Comparison of ENCODE assay signal across 8 cellular contexts in genomic region chr9:121620777-121621437, GRCh38. TPM values are rescaled to one million over a fixed set of nuclear protein-coding genes. Genes with fewer than 3 reads are reported as not detected.
DNase-seq lines count a peak whose midpoint lies in the region; ATAC-seq, FAIRE-seq and TF ChIP-seq lines count a peak whose summit lies in the region.

No MANE protein-coding gene starts in this region.

- H3K4me3 Mint-ChIP-seq in activated CD4-positive, alpha-beta T cell treated with anti-CD3 and anti-CD28 coated beads for 36 hours, result no peak overlapping the region

- TF ChIP-seq CTCF in fibroblast of lung (conservative IDR thresholded peaks at IDR 0.05 in 1 of 2, IDR thresholded peaks at IDR 0.05 in 1 of 2; ENCODE audit: low read depth in 1 of 2, low read length in 2 of 2), result peak; percentile 51 to 59
- TF ChIP-seq CTCF in stomach (IDR thresholded peaks at IDR 0.05), result peak in 4 of 7 experiments; percentile 13 to 29 (median 21)

- peaks cover 3% of the 10 kb centered on the region for H3K27me3 Mint-ChIP-seq in activated CD4-positive, alpha-beta T cell treated with anti-CD3 and anti-CD28 coated beads for 36 hours

- H3K79me2 ChIP-seq in fibroblast of lung (ENCODE audit: control insufficient read depth, insufficient read depth, low read length), result no peaks in the 10 kb centered on the region

- H4K20me1 ChIP-seq in fibroblast of lung (ENCODE audit: control insufficient read depth, extremely low read depth, insufficient read depth, low read length), result no peaks in the 10 kb centered on the region

- no peaks in the 10 kb centered on the region for H3K36me3 ChIP-seq in fibroblast of lung (ENCODE audit: control insufficient read depth, insufficient read depth, low read length)
- no peaks in the 10 kb centered on the region for H3K36me3 ChIP-seq in stomach

- H3K27ac ChIP-seq in fibroblast of lung (ENCODE audit: insufficient read depth, low read length) (no peak overlapping the region), stomach (peak overlapping the region; percentile 25 to 71 (median 35))

- H3K36me3 Mint-ChIP-seq in activated CD4-positive, alpha-beta T cell treated with anti-CD3 and anti-CD28 coated beads for 36 hours (ENCODE audit: low read depth), result no peaks in the 10 kb centered on the region

- H3K9me3 ChIP-seq in fibroblast of lung (ENCODE audit: control insufficient read depth, insufficient read depth, low read depth, low read length) (no peaks in the 10 kb centered on the region), stomach (no peaks in the 10 kb centered on the region)

- peak; percentile 17 for DNase-seq in activated CD4-positive, alpha-beta T cell treated with anti-CD3 and anti-CD28 coated beads for 36 hours
- no peak for DNase-seq in activated CD4-positive, alpha-beta T cell treated with anti-CD3 and anti-CD28 coated beads for 4 hours
- DNase-seq in OCI-M1 (lab: John Stamatoyannopoulos, UW) (peak; percentile 56), fibroblast of lung (ENCODE audit: low read depth in 2 of 2) (peak; percentile 10 to 31), stomach (no peak), ecto neural progenitor cell (ENCODE audit: low spot score) (no peak), GM19239 (ENCODE audit: insufficient read length, low spot score) (no peak)

- no peak overlapping the region for H3K4me2 ChIP-seq in fibroblast of lung (ENCODE audit: extremely low read depth, insufficient read depth, low read length)

- POLR2A ChIA-PET in activated CD4-positive, alpha-beta T cell treated with anti-CD3 and anti-CD28 coated beads for 36 hours (lab: Charles Lee), result no interaction called here

- H3K4me3 ChIP-seq in fibroblast of lung (replicated peaks in 1 of 4; ENCODE audit: control extremely low read depth in 1 of 4, insufficient read depth in 1 of 4, low read depth in 3 of 4, low read length in 4 of 4) (no peak overlapping the region), stomach (no peak overlapping the region)

- ATAC-seq in activated CD4-positive, alpha-beta T cell treated with anti-CD3 and anti-CD28 coated beads for 36 hours, result no peak
- no peak for ATAC-seq in GM19397 (IDR thresholded peaks at IDR 0.05; ENCODE audit: unreplicated experiment)

- no peak for TF ChIP-seq POLR2A in stomach (IDR thresholded peaks at IDR 0.05)

- H3K4me1 ChIP-seq in fibroblast of lung (ENCODE audit: control insufficient read depth, extremely low read depth, insufficient read depth, low read length) (peaks cover 3% of the 10 kb centered on the region), stomach (peaks cover 13 to 52% (median 31%) of the 10 kb centered on the region in 4 donors)

- H3K27me3 ChIP-seq in fibroblast of lung (ENCODE audit: control insufficient read depth, insufficient read depth, low read length) (no peaks in the 10 kb centered on the region), stomach (no peaks in the 10 kb centered on the region)

- intact Hi-C loops in activated CD4-positive, alpha-beta T cell treated with anti-CD3 and anti-CD28 coated beads for 36 hours (cut with DNase I, micrococcal nuclease), result no loop called here
- intact Hi-C loops in stomach (cut with DNase I; ENCODE audit: low total_unique reads), result no loop called here

- TF ChIP-seq EP300 in stomach (IDR thresholded peaks at IDR 0.05), result no peak

- no peak overlapping the region for H2AFZ ChIP-seq in fibroblast of lung (ENCODE audit: low read length)

- no peaks in the 10 kb centered on the region for H3K4me1 Mint-ChIP-seq in activated CD4-positive, alpha-beta T cell treated with anti-CD3 and anti-CD28 coated beads for 36 hours

- CTCF ChIA-PET in activated CD4-positive, alpha-beta T cell treated with anti-CD3 and anti-CD28 coated beads for 36 hours (lab: Charles Lee), result interaction anchor here (0.5 kb wide), 1 partner anchor 241 kb away, joined by 3 read pairs; no protein-coding TSS in a partner anchor

- FAIRE-seq in GM19239 (lab: Jason Lieb, UNC), result no peak

- H3K9me3 Mint-ChIP-seq in activated CD4-positive, alpha-beta T cell treated with anti-CD3 and anti-CD28 coated beads for 36 hours (ENCODE audit: low read depth), result no peaks in the 10 kb centered on the region

- H3K27ac Mint-ChIP-seq in activated CD4-positive, alpha-beta T cell treated with anti-CD3 and anti-CD28 coated beads for 36 hours, result no peak overlapping the region

- H3K9ac ChIP-seq in fibroblast of lung (ENCODE audit: insufficient read depth, low read length), result no peak overlapping the region

- 42 to 63% (median 51%) methylated on average over 3 of the region's 3 CpGs for WGBS in stomach, 5 donors

RNA-seq across cellular contexts. Expression of gene DAB2IP, which starts 30.5 kb away (rescaled TPM):
- under 1 TPM; 0.02 to 0.28 TPM for total RNA-seq in activated CD4-positive, alpha-beta T cell treated with anti-CD3 and anti-CD28 coated beads for 36 hours
- total RNA-seq in fibroblast of lung (5.6 and 16.5 TPM in 2 replicates), stomach (100 to 1,000 TPM in 1 of 5 donors, 10 to 100 TPM in 4; 32.1 to 303 (median 63.6) TPM)
- polyA plus RNA-seq in fibroblast of lung (13.4 and 14.6 TPM in 2 replicates), stomach (10 to 100 TPM; 17.5 to 27.6 (median 25.5) TPM)
- 16.8 and 21.4 TPM in 2 replicates for polyA plus RNA-seq in fibroblast of lung (2012)
- 52.2 and 67.8 TPM in 2 replicates for polyA minus RNA-seq in fibroblast of lung (ENCODE audit: low replicate concordance)

Comparison
In these comparisons a context has a peak if more than half of its experiments do, and no peak if none do; other contexts are left out.
1. DNase-seq: peak in activated CD4-positive, alpha-beta T cell treated with anti-CD3 and anti-CD28 coated beads for 36 hours (single experiment), OCI-M1 (single experiment) and fibroblast of lung (2 of 2); none in activated CD4-positive, alpha-beta T cell treated with anti-CD3 and anti-CD28 coated beads for 4 hours (0 of 2), stomach (single experiment), ecto neural progenitor cell (single experiment) and GM19239 (single experiment).